15 cellular contexts compared by ENCODE assay signal in the genomic region with DNA sequence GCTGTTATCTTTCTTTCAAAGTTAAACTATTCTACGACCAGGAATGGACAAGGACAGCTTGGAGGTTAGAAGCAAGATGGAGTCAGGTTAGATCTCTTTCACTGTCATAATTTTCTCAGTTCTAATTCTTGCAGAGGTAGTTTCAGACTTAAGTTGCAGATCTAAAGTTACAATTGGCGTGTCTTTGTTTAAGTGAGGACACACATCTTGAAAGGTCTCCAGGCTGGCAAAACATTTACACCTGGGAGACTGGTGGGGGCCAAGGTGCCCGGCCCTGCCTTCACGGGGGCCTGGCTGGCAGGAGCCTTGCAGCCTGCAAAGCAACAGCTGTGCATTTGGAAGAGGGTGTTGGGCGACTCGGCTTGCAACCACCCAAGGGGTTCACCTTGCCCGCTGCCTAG. TPM values are rescaled to one million over a fixed set of nuclear protein-coding genes. Genes with fewer than 3 reads are reported as not detected.
DNase-seq lines count a peak whose midpoint lies in the region; ATAC-seq lines count a peak whose summit lies in the region.
"Had no signal": no experiment of that assay in that cellular context is flagged by ENCODE, and none has a peak within 500 bp of the region (broad histone marks: within the 10 kb centered on the region; RNA-seq: fewer than 3 reads in every experiment).

No MANE protein-coding gene starts in this region.

- H3K36me3 Mint-ChIP-seq in activated naive CD4-positive, alpha-beta T cell treated with anti-CD3 and anti-CD28 coated beads for 36 hours (ENCODE audit: low read depth) = no peaks in the 10 kb centered on the region
- no peaks in the 10 kb centered on the region for H3K36me3 Mint-ChIP-seq in activated CD4-positive, alpha-beta memory T cell treated with anti-CD3 and anti-CD28 coated beads for 36 hours
- no peaks in the 10 kb centered on the region for H3K36me3 Mint-ChIP-seq in immature natural killer cell
- peaks cover 6% of the 10 kb centered on the region for H3K36me3 Mint-ChIP-seq in stimulated activated effector memory CD8-positive, alpha-beta T cell treated with anti-CD3 and anti-CD28 coated beads, Interleukin-12 subunit alpha, Interleukin-12 subunit beta, amount 100 ng/mL, for 72 hours

- ATAC-seq in stimulated activated effector memory CD8-positive, alpha-beta T cell treated with anti-CD3 and anti-CD28 coated beads, Interleukin-12 subunit alpha, Interleukin-12 subunit beta, amount 100 ng/mL, for 72 hours = no peak
- ATAC-seq in HG02678 (IDR thresholded peaks at IDR 0.05; ENCODE audit: unreplicated experiment) = no peak
- ATAC-seq: GM12878 had no signal

- intact Hi-C loops in activated naive CD4-positive, alpha-beta T cell treated with anti-CD3 and anti-CD28 coated beads for 36 hours (cut with micrococcal nuclease) = loop anchor here (5.0 kb wide), 2 partner anchors 197 to 922 kb away; no protein-coding TSS in a partner anchor
- intact Hi-C loops in activated CD4-positive, alpha-beta memory T cell treated with anti-CD3 and anti-CD28 coated beads for 36 hours (cut with micrococcal nuclease) = loop anchor here (5.0 kb wide), 1 partner anchor 197 kb away; no protein-coding TSS in a partner anchor

- CTCF ChIA-PET in activated naive CD4-positive, alpha-beta T cell treated with anti-CD3 and anti-CD28 coated beads for 36 hours (lab: Charles Lee) = no interaction called here
- CTCF ChIA-PET in activated CD4-positive, alpha-beta memory T cell treated with anti-CD3 and anti-CD28 coated beads for 36 hours (lab: Charles Lee) = no interaction called here

- H3K9me3 Mint-ChIP-seq in activated naive CD4-positive, alpha-beta T cell treated with anti-CD3 and anti-CD28 coated beads for 36 hours = no peaks in the 10 kb centered on the region
- no peaks in the 10 kb centered on the region for H3K9me3 Mint-ChIP-seq in activated CD4-positive, alpha-beta memory T cell treated with anti-CD3 and anti-CD28 coated beads for 36 hours
- H3K9me3 Mint-ChIP-seq in immature natural killer cell = no peaks in the 10 kb centered on the region
- no peaks in the 10 kb centered on the region for H3K9me3 Mint-ChIP-seq in stimulated activated effector memory CD8-positive, alpha-beta T cell treated with anti-CD3 and anti-CD28 coated beads, Interleukin-12 subunit alpha, Interleukin-12 subunit beta, amount 100 ng/mL, for 72 hours

- no peak for DNase-seq in activated naive CD4-positive, alpha-beta T cell treated with anti-CD3 and anti-CD28 coated beads for 36 hours
- DNase-seq in activated naive CD4-positive, alpha-beta T cell (lab: John Stamatoyannopoulos, UW) = no peak
- DNase-seq in activated CD4-positive, alpha-beta memory T cell treated with anti-CD3 and anti-CD28 coated beads for 36 hours = no peak
- DNase-seq in immature natural killer cell (no peak), AML-193 (lab: John Stamatoyannopoulos, UW) (no peak), KG1 (lab: John Stamatoyannopoulos, UW) (no peak)
- no peak for DNase-seq in stimulated activated effector memory CD8-positive, alpha-beta T cell treated with anti-CD3 and anti-CD28 coated beads, Interleukin-12 subunit alpha, Interleukin-12 subunit beta, amount 100 ng/mL, for 72 hours (ENCODE audit: low spot score in 2 of 2)
- DNase-seq: aorta; hypothalamus; NCI-H146; occipital lobe; RPMI8226; stimulated activated CD4-positive, alpha-beta T cell treated with anti-CD3 and anti-CD28 coated beads, Interleukin-2, amount 100 ng/mL, for 24 hours had no signal

- no peaks in the 10 kb centered on the region for H3K27me3 Mint-ChIP-seq in activated naive CD4-positive, alpha-beta T cell treated with anti-CD3 and anti-CD28 coated beads for 36 hours (ENCODE audit: low read depth)
- no peaks in the 10 kb centered on the region for H3K27me3 Mint-ChIP-seq in activated CD4-positive, alpha-beta memory T cell treated with anti-CD3 and anti-CD28 coated beads for 36 hours
- H3K27me3 Mint-ChIP-seq in immature natural killer cell (ENCODE audit: low read depth in 3 of 3) = peaks cover 4 to 8% (median 6%) of the 10 kb centered on the region in 3 donors

- peak overlapping the region; percentile 56 for H3K4me3 Mint-ChIP-seq in activated naive CD4-positive, alpha-beta T cell treated with anti-CD3 and anti-CD28 coated beads for 36 hours
- H3K4me3 Mint-ChIP-seq in activated CD4-positive, alpha-beta memory T cell treated with anti-CD3 and anti-CD28 coated beads for 36 hours = peak overlapping the region; percentile 18
- H3K4me3 Mint-ChIP-seq in immature natural killer cell = peak overlapping the region; percentile 56 to 98 (median 65)
- peak overlapping the region; percentile 33 for H3K4me3 Mint-ChIP-seq in stimulated activated effector memory CD8-positive, alpha-beta T cell treated with anti-CD3 and anti-CD28 coated beads, Interleukin-12 subunit alpha, Interleukin-12 subunit beta, amount 100 ng/mL, for 72 hours

- peaks cover 24% of the 10 kb centered on the region for H3K4me1 Mint-ChIP-seq in activated naive CD4-positive, alpha-beta T cell treated with anti-CD3 and anti-CD28 coated beads for 36 hours (ENCODE audit: low read depth)
- peaks cover 26% of the 10 kb centered on the region for H3K4me1 Mint-ChIP-seq in activated CD4-positive, alpha-beta memory T cell treated with anti-CD3 and anti-CD28 coated beads for 36 hours (ENCODE audit: low read depth)
- peaks cover 13 to 29% of the 10 kb centered on the region in 2 donors for H3K4me1 Mint-ChIP-seq in immature natural killer cell
- peaks cover 18% of the 10 kb centered on the region for H3K4me1 Mint-ChIP-seq in stimulated activated effector memory CD8-positive, alpha-beta T cell treated with anti-CD3 and anti-CD28 coated beads, Interleukin-12 subunit alpha, Interleukin-12 subunit beta, amount 100 ng/mL, for 72 hours

- POLR2A ChIA-PET in activated CD4-positive, alpha-beta memory T cell treated with anti-CD3 and anti-CD28 coated beads for 36 hours (lab: Charles Lee) = no interaction called here

- H3K27ac Mint-ChIP-seq in activated naive CD4-positive, alpha-beta T cell treated with anti-CD3 and anti-CD28 coated beads for 36 hours = no peak overlapping the region
- H3K27ac Mint-ChIP-seq in activated CD4-positive, alpha-beta memory T cell treated with anti-CD3 and anti-CD28 coated beads for 36 hours = no peak overlapping the region
- peak overlapping the region in 2 of 6 donors; percentile 9 to 86 for H3K27ac Mint-ChIP-seq in immature natural killer cell
- no peak overlapping the region for H3K27ac Mint-ChIP-seq in stimulated activated effector memory CD8-positive, alpha-beta T cell treated with anti-CD3 and anti-CD28 coated beads, Interleukin-12 subunit alpha, Interleukin-12 subunit beta, amount 100 ng/mL, for 72 hours

RNA-seq across cellular contexts. Expression of a gene that starts 1.7 kb away (rescaled TPM):
- 1 to 10 TPM; 8.0 to 8.5 TPM for total RNA-seq in activated naive CD4-positive, alpha-beta T cell treated with anti-CD3 and anti-CD28 coated beads for 36 hours
- total RNA-seq in activated CD4-positive, alpha-beta memory T cell treated with anti-CD3 and anti-CD28 coated beads for 36 hours = 10 to 100 TPM in 1 of 2 experiments, 1 to 10 TPM in 1; 9.2 to 10.2 TPM
- polyA plus RNA-seq in immature natural killer cell = 10 to 100 TPM in 2 of 3 donors, 1 to 10 TPM in 1; 2.8 to 29.8 (median 28.7) TPM

RNA-seq across cellular contexts. Expression of a gene that starts 25.4 kb away (rescaled TPM):
- 10 to 100 TPM; 41.7 to 44.3 TPM for total RNA-seq in activated naive CD4-positive, alpha-beta T cell treated with anti-CD3 and anti-CD28 coated beads for 36 hours
- total RNA-seq in activated CD4-positive, alpha-beta memory T cell treated with anti-CD3 and anti-CD28 coated beads for 36 hours = 10 to 100 TPM; 62.4 to 64.2 TPM
- polyA plus RNA-seq in immature natural killer cell = 10 to 100 TPM; 70.1 to 95.7 (median 84.0) TPM
